14 cellular contexts compared by ENCODE assay signal in genomic region chr10:110522365-110522988, GRCh38.
DNase-seq lines count a peak whose midpoint lies in the region; FAIRE-seq and TF ChIP-seq lines count a peak whose summit lies in the region.
"Had no signal": no experiment of that assay in that cellular context is flagged by ENCODE, and none has a peak within 500 bp of the region (broad histone marks: within the 10 kb centered on the region; RNA-seq: fewer than 3 reads in every experiment).

No MANE protein-coding gene starts in this region.

- TF ChIP-seq POLR2A in H54 (IDR thresholded peaks at IDR 0.05; ENCODE audit: low read depth, low read length): no peak

- DNase-seq in AG10803 (ENCODE audit: low read depth) (peak; percentile 37), H54 (ENCODE audit: insufficient read length, low spot score) (no peak), iris pigment epithelial cell (ENCODE audit: low read depth) (peak; percentile 74), SIG-M5 treated with dmso at 0.1 percent for 504 hours (lab: John Stamatoyannopoulos, UW; ENCODE audit: unreplicated experiment) (no peak), NCI-H2171 (lab: John Stamatoyannopoulos, UW) (no peak), 8988T (no peak), OCI-M2 (lab: John Stamatoyannopoulos, UW; ENCODE audit: unreplicated experiment) (no peak)
- DNase-seq: C1 segment of cervical spinal cord; effector memory CD4-positive, alpha-beta T cell; NCI-H774; stimulated activated CD4-positive, alpha-beta T cell treated with anti-CD3 and anti-CD28 coated beads, Interleukin-2, amount 100 ng/mL, for 48 hours had no signal

- FAIRE-seq in H54 (lab: Jason Lieb, UNC): peak; percentile 30

- H3K4me3 ChIP-seq in AG10803 (ENCODE audit: low read length): no peak overlapping the region
- H3K4me3 ChIP-seq: adrenal gland, SJSA1 had no signal

- no peak for TF ChIP-seq CTCF in AG10803 (conservative IDR thresholded peaks at IDR 0.05; ENCODE audit: low read length)
- no peak for TF ChIP-seq CTCF in VCaP (conservative IDR thresholded peaks at IDR 0.05)

- H3K27ac ChIP-seq in VCaP: peak overlapping the region; percentile 81
- H3K27ac ChIP-seq: adrenal gland, SJSA1 had no signal

Comparison
In these comparisons a context has a peak if more than half of its experiments do, and no peak if none do; other contexts are left out.
1. DNase-seq: peak in AG10803 (single experiment) and iris pigment epithelial cell (single experiment); none in H54 (single experiment), SIG-M5 treated with dmso at 0.1 percent for 504 hours (single experiment), NCI-H2171 (single experiment), 8988T (single experiment) and OCI-M2 (single experiment).